ENCODE assay signal across 1 cellular context in the genomic region with DNA sequence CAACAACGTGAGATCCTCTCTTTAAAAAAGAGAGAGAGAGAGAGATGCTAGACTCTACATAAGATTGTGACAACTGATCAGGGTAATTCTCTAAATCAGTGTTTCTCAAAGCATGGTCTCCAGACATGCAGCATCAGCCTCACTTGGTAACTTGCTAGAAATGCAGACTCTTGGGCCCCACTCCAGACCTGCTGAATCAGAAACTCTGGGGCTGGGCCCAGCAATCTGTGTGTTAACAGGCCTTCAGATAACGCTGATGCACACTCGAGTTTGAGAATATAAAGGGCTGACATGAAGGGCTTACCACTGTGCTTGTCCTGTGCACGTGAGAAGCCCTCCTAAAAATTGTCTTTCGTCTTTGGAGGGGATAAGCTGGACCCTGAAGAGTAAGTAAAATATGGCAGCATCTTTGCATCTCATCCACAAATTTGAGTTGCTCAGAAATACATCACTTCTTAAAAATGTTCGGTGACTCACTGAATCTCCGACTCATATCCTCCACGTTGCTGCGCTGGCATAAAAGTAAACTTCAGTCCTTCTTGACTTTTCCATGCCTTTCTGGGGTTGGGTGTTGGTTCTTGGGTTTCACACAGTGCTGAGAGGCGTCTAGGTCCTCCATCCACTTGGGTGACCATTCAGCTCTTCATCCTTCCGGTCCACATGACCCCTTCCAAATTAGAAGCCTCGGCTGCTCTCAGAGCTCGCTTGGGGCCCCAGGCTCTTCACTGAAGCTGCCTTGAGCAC.
TF ChIP-seq lines count a peak whose summit lies in the region.

No MANE protein-coding gene starts in this region.

TF ChIP-seq in HepG2, 621 proteins besides CTCF, POLR2A, EP300 and RAD21 (continued from another document):
- TF ChIP-seq PLSCR1 (CRISPR knock-in tag; IDR thresholded peaks at IDR 0.05; ENCODE audit: borderline replicate concordance): no peak
- TF ChIP-seq ZNF253 (CRISPR knock-in tag; IDR thresholded peaks at IDR 0.05; ENCODE audit: borderline replicate concordance): no peak
- TF ChIP-seq, protein P1, sequence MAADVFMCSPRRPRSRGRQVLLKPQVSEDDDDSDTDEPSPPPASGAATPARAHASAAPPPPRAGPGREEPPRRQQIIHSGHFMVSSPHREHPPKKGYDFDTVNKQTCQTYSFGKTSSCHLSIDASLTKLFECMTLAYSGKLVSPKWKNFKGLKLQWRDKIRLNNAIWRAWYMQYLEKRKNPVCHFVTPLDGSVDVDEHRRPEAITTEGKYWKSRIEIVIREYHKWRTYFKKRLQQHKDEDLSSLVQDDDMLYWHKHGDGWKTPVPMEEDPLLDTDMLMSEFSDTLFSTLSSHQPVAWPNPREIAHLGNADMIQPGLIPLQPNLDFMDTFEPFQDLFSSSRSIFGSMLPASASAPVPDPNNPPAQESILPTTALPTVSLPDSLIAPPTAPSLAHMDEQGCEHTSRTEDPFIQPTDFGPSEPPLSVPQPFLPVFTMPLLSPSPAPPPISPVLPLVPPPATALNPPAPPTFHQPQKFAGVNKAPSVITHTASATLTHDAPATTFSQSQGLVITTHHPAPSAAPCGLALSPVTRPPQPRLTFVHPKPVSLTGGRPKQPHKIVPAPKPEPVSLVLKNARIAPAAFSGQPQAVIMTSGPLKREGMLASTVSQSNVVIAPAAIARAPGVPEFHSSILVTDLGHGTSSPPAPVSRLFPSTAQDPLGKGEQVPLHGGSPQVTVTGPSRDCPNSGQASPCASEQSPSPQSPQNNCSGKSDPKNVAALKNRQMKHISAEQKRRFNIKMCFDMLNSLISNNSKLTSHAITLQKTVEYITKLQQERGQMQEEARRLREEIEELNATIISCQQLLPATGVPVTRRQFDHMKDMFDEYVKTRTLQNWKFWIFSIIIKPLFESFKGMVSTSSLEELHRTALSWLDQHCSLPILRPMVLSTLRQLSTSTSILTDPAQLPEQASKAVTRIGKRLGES (CRISPR knock-in tag; IDR thresholded peaks at IDR 0.05; ENCODE audit: borderline replicate concordance): no peak
- TF ChIP-seq NFE2L2 (IDR thresholded peaks at IDR 0.05; ENCODE audit: low read length): no peak
- TF ChIP-seq ZNF264 (CRISPR knock-in tag; IDR thresholded peaks at IDR 0.05): no peak
- TF ChIP-seq CCAR2 (optimal IDR thresholded peaks at IDR 0.05; ENCODE audit: low read depth, low read length): no peak
- TF ChIP-seq ZNF709 (CRISPR knock-in tag; IDR thresholded peaks at IDR 0.05): no peak
- TF ChIP-seq TRIM24 (CRISPR knock-in tag; IDR thresholded peaks at IDR 0.05): no peak
- TF ChIP-seq, protein P2, sequence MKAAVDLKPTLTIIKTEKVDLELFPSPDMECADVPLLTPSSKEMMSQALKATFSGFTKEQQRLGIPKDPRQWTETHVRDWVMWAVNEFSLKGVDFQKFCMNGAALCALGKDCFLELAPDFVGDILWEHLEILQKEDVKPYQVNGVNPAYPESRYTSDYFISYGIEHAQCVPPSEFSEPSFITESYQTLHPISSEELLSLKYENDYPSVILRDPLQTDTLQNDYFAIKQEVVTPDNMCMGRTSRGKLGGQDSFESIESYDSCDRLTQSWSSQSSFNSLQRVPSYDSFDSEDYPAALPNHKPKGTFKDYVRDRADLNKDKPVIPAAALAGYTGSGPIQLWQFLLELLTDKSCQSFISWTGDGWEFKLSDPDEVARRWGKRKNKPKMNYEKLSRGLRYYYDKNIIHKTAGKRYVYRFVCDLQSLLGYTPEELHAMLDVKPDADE (CRISPR knock-in tag; IDR thresholded peaks at IDR 0.05): no peak
- no peak for TF ChIP-seq YY1 (IDR thresholded peaks at IDR 0.05; ENCODE audit: insufficient read depth, insufficient replicate concordance, low read depth, low read length)
- no peak for TF ChIP-seq ZNF136 (CRISPR knock-in tag; IDR thresholded peaks at IDR 0.05; ENCODE audit: low read depth)
- no peak for TF ChIP-seq ZNF343 (CRISPR knock-in tag; IDR thresholded peaks at IDR 0.05)
